20 cellular contexts compared by ENCODE assay signal in the genomic region with DNA sequence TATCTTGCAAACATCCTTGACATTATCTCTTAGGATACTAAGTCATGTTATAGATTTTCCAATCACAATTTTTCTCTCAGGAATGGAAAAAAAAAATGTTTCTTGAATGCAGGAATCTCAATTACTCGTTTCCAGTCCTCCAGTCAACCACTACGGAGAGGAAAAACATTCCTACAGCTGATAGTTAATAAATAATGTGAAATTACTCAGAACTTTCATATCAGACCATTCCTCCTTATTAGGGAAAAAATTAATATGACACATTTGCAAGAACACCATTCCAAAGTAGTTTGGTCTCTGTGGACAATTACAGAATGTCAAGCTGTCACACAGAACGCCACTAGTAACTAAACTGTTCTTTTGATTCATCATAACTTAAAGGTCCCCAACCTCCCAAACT.
"Had no signal": no experiment of that assay in that cellular context is flagged by ENCODE, and none has a peak within 500 bp of the region (broad histone marks: within the 10 kb centered on the region; RNA-seq: fewer than 3 reads in every experiment).

No MANE protein-coding gene starts in this region.

- H3K27ac Mint-ChIP-seq: naive thymus-derived CD4-positive, alpha-beta T cell; stimulated activated memory B cell treated with anti-CD40 and anti-IgM and Interleukin-4, amounts not matched to agents 10 μg/mL and 1 μg/mL and 100 μg/mL, for 72 hours had no signal

- H3K4me3 ChIP-seq: esophagus muscularis mucosa, gastrocnemius medialis, lung, prostate gland, right lobe of liver, stomach, thoracic aorta, transverse colon had no signal

- H3K4me3 Mint-ChIP-seq: naive thymus-derived CD4-positive, alpha-beta T cell; nephron progenitor cell; stimulated activated memory B cell treated with anti-CD40 and anti-IgM and Interleukin-4, amounts not matched to agents 10 μg/mL and 1 μg/mL and 100 μg/mL, for 72 hours had no signal

- DNase-seq: effector memory CD4-positive, alpha-beta T cell; gastrocnemius medialis; glutamatergic neuron; immature natural killer cell; left colon; left ventricle myocardium superior; mesendoderm; naive thymus-derived CD4-positive, alpha-beta T cell; nephron progenitor cell; right lobe of liver; stimulated activated CD4-positive, alpha-beta T cell treated with anti-CD3 and anti-CD28 coated beads, Interleukin-4, amount 100 ng/mL, for 1 hour; stimulated activated CD8-positive, alpha-beta memory T cell treated with anti-CD3 and anti-CD28 coated beads, Interleukin-4, amount 100 ng/mL, for 48 hours; stomach; substantia nigra; transverse colon had no signal

- H3K27me3 ChIP-seq: esophagus muscularis mucosa, gastrocnemius medialis, right lobe of liver, stomach, transverse colon had no signal

- H3K27me3 Mint-ChIP-seq: naive thymus-derived CD4-positive, alpha-beta T cell; stimulated activated memory B cell treated with anti-CD40 and anti-IgM and Interleukin-4, amounts not matched to agents 10 μg/mL and 1 μg/mL and 100 μg/mL, for 72 hours had no signal

- ATAC-seq: gastrocnemius medialis; left colon; left ventricle myocardium superior; naive thymus-derived CD4-positive, alpha-beta T cell; right lobe of liver; stimulated activated memory B cell treated with anti-CD40 and anti-IgM and Interleukin-4, amounts not matched to agents 10 μg/mL and 1 μg/mL and 100 μg/mL, for 72 hours had no signal

- H3K9me3 Mint-ChIP-seq: immature natural killer cell; naive thymus-derived CD4-positive, alpha-beta T cell; nephron progenitor cell; stimulated activated memory B cell treated with anti-CD40 and anti-IgM and Interleukin-4, amounts not matched to agents 10 μg/mL and 1 μg/mL and 100 μg/mL, for 72 hours had no signal

- H3K36me3 ChIP-seq: esophagus muscularis mucosa, gastrocnemius medialis, prostate gland, right lobe of liver, stomach, thoracic aorta, transverse colon had no signal
